13 cellular contexts compared by ENCODE assay signal in the genomic region with DNA sequence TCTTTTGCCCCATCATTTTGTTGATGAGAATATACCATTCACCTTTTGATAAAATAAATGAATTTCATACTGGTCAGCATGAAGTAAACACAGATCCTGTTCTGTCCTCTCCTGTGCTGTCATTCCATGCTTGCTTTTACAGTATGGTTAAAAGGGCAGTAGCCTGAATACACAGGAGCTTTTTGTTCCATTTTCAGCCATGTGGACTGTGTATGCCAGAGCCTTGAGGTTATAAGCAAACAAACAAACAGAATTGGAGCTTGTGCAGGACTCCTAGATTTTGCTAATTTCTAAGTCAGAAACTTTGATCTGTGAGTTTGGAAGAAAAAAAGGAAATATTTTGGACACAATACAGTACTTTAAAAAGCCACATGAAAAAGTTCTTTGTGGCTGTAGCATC.
"Had no signal": no experiment of that assay in that cellular context is flagged by ENCODE, and none has a peak within 500 bp of the region (broad histone marks: within the 10 kb centered on the region; RNA-seq: fewer than 3 reads in every experiment).

No MANE protein-coding gene starts in this region.

- H3K4me1 Mint-ChIP-seq: natural killer cell had no signal

- H3K27ac Mint-ChIP-seq: effector memory CD8-positive, alpha-beta T cell; natural killer cell; progenitor cell of endocrine pancreas; stimulated activated naive B cell treated with anti-CD40 and anti-IgM and Interleukin-4, amounts not matched to agents 10 μg/mL and 1 μg/mL and 100 μg/mL, for 72 hours; stimulated activated naive CD8-positive, alpha-beta T cell treated with anti-CD3 and anti-CD28 coated beads, Interleukin-15, amount 100 ng/mL, for 72 hours had no signal

- H3K4me3 ChIP-seq: esophagus muscularis mucosa, hepatocyte, ovary, transverse colon had no signal

- H3K4me2 ChIP-seq: hepatocyte had no signal

- H3K27ac ChIP-seq: epithelial cell of prostate, esophagus muscularis mucosa, ovary, thoracic aorta, transverse colon had no signal

- H2AFZ ChIP-seq: hepatocyte had no signal

- H3K9me3 Mint-ChIP-seq: effector memory CD8-positive, alpha-beta T cell; natural killer cell; neural crest cell; stimulated activated naive CD8-positive, alpha-beta T cell treated with anti-CD3 and anti-CD28 coated beads, Interleukin-15, amount 100 ng/mL, for 72 hours had no signal

- H3K27me3 ChIP-seq: esophagus muscularis mucosa, hepatocyte, ovary, transverse colon had no signal

- H3K36me3 ChIP-seq: esophagus muscularis mucosa, ovary, thoracic aorta, transverse colon had no signal

- H3K36me3 Mint-ChIP-seq: natural killer cell had no signal

- H3K9me3 ChIP-seq: esophagus muscularis mucosa, ovary, thoracic aorta, transverse colon had no signal

- H3K4me3 Mint-ChIP-seq: effector memory CD8-positive, alpha-beta T cell; natural killer cell; neural crest cell; stimulated activated naive B cell treated with anti-CD40 and anti-IgM and Interleukin-4, amounts not matched to agents 10 μg/mL and 1 μg/mL and 100 μg/mL, for 72 hours; stimulated activated naive CD8-positive, alpha-beta T cell treated with anti-CD3 and anti-CD28 coated beads, Interleukin-15, amount 100 ng/mL, for 72 hours had no signal

- DNase-seq: natural killer cell; stimulated activated naive B cell treated with anti-CD40 and anti-IgM and Interleukin-4, amounts not matched to agents 10 μg/mL and 1 μg/mL and 100 μg/mL, for 72 hours had no signal

- ATAC-seq: effector memory CD8-positive, alpha-beta T cell; left colon; natural killer cell had no signal

- H3K27me3 Mint-ChIP-seq: effector memory CD8-positive, alpha-beta T cell; progenitor cell of endocrine pancreas; stimulated activated naive B cell treated with anti-CD40 and anti-IgM and Interleukin-4, amounts not matched to agents 10 μg/mL and 1 μg/mL and 100 μg/mL, for 72 hours; stimulated activated naive CD8-positive, alpha-beta T cell treated with anti-CD3 and anti-CD28 coated beads, Interleukin-15, amount 100 ng/mL, for 72 hours had no signal

- H3K79me2 ChIP-seq: hepatocyte had no signal

- H3K4me1 ChIP-seq: transverse colon had no signal
